ENCODE assay signal across 9 cellular contexts in the genomic region with DNA sequence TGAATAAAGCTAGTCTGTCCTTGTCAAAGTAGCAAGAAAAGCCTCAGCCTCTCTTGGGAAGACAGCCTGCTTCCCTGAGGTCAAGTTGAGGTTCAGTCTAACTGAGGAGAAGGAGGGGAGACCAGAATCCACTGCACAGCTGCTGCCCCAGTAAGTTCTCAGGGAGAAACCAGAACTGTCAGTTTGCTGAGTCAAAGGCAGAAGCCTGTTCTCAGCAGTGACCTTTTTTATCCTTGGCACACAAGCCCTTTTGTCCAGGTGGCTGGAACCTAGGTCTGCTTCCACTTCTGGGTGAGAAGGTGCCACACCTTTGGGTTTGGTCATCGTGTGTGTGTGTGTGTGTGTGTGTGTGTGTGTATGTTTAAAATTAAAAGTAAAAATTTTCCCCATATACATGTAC. TPM values are rescaled to one million over a fixed set of nuclear protein-coding genes. Genes with fewer than 3 reads are reported as not detected.
DNase-seq lines count a peak whose midpoint lies in the region; ATAC-seq, FAIRE-seq and TF ChIP-seq lines count a peak whose summit lies in the region.
"Had no signal": no experiment of that assay in that cellular context is flagged by ENCODE, and none has a peak within 500 bp of the region (broad histone marks: within the 10 kb centered on the region; RNA-seq: fewer than 3 reads in every experiment).

No MANE protein-coding gene starts in this region.

- intact Hi-C loops in natural killer cell (cut with micrococcal nuclease): loop anchor here (10.0 kb wide), 1 partner anchor 745 kb away; a partner anchor contains a TSS

- peak; percentile 81 for FAIRE-seq in GM18507 (lab: Jason Lieb, UNC)

- H3K27ac Mint-ChIP-seq in activated CD8-positive, alpha-beta T cell treated with anti-CD3 and anti-CD28 coated beads, Interleukin-2, amount 10 ng/mL, durations not matched to agents 7 days and 5 days: peak overlapping the region; percentile 97
- H3K27ac Mint-ChIP-seq in natural killer cell: peak overlapping the region; percentile 98 to 99

- no peaks in the 10 kb centered on the region for H3K36me3 ChIP-seq in SJCRH30
- H3K36me3 ChIP-seq: right lobe of liver had no signal

- H3K4me1 Mint-ChIP-seq in activated CD8-positive, alpha-beta T cell treated with anti-CD3 and anti-CD28 coated beads, Interleukin-2, amount 10 ng/mL, durations not matched to agents 7 days and 5 days (ENCODE audit: low read depth): peaks cover 92% of the 10 kb centered on the region
- peaks cover 84 to 87% of the 10 kb centered on the region in 2 donors for H3K4me1 Mint-ChIP-seq in natural killer cell

- DNase-seq in GM18507 (ENCODE audit: extremely low spot score, insufficient read length, low read depth) (no peak), natural killer cell (no peak), H4 (ENCODE audit: low spot score) (no peak), SW480 (ENCODE audit: low spot score) (no peak), SJCRH30 (no peak)
- peak; percentile 26 for DNase-seq in activated CD8-positive, alpha-beta T cell treated with anti-CD3 and anti-CD28 coated beads, Interleukin-2, amount 10 ng/mL, durations not matched to agents 7 days and 5 days

- no peaks in the 10 kb centered on the region for H3K27me3 Mint-ChIP-seq in activated CD8-positive, alpha-beta T cell treated with anti-CD3 and anti-CD28 coated beads, Interleukin-2, amount 10 ng/mL, durations not matched to agents 7 days and 5 days (ENCODE audit: low read depth)
- H3K27me3 Mint-ChIP-seq in natural killer cell (ENCODE audit: low read depth in 2 of 2): no peaks in the 10 kb centered on the region

- H3K27ac ChIP-seq in SJCRH30: no peak overlapping the region
- H3K27ac ChIP-seq: right lobe of liver had no signal

- no peak overlapping the region for H3K4me3 ChIP-seq in SJCRH30
- H3K4me3 ChIP-seq: right lobe of liver had no signal

- peaks cover 61% of the 10 kb centered on the region for H3K36me3 Mint-ChIP-seq in activated CD8-positive, alpha-beta T cell treated with anti-CD3 and anti-CD28 coated beads, Interleukin-2, amount 10 ng/mL, durations not matched to agents 7 days and 5 days (ENCODE audit: low read depth)
- no peaks in the 10 kb centered on the region for H3K36me3 Mint-ChIP-seq in natural killer cell

- no peaks in the 10 kb centered on the region for H3K9me3 ChIP-seq in SJCRH30 (replicated peaks)
- H3K9me3 ChIP-seq: right lobe of liver had no signal

- peak overlapping the region; percentile 62 for H3K4me3 Mint-ChIP-seq in activated CD8-positive, alpha-beta T cell treated with anti-CD3 and anti-CD28 coated beads, Interleukin-2, amount 10 ng/mL, durations not matched to agents 7 days and 5 days
- peak overlapping the region; percentile 81 for H3K4me3 Mint-ChIP-seq in natural killer cell

- H3K27me3 ChIP-seq in SJCRH30: no peaks in the 10 kb centered on the region
- H3K27me3 ChIP-seq: right lobe of liver had no signal

- ATAC-seq in HG02798 (IDR thresholded peaks at IDR 0.05; ENCODE audit: poor library complexity, unreplicated experiment) (peak; percentile 31), natural killer cell (no peak), HG03469 (IDR thresholded peaks at IDR 0.05; ENCODE audit: unreplicated experiment) (no peak)
- ATAC-seq in activated CD8-positive, alpha-beta T cell treated with anti-CD3 and anti-CD28 coated beads, Interleukin-2, amount 10 ng/mL, durations not matched to agents 7 days and 5 days: no peak

- POLR2A ChIA-PET in activated CD8-positive, alpha-beta T cell treated with anti-CD3 and anti-CD28 coated beads, Interleukin-2, amount 10 ng/mL, durations not matched to agents 7 days and 5 days (lab: Charles Lee): interaction anchor here (0.6 to 0.8 kb wide), 2 partner anchors 143 to 311 kb away, joined by 3 to 5 read pairs; no protein-coding TSS in a partner anchor

- no peaks in the 10 kb centered on the region for H3K9me3 Mint-ChIP-seq in activated CD8-positive, alpha-beta T cell treated with anti-CD3 and anti-CD28 coated beads, Interleukin-2, amount 10 ng/mL, durations not matched to agents 7 days and 5 days (ENCODE audit: insufficient read depth)
- H3K9me3 Mint-ChIP-seq in natural killer cell: no peaks in the 10 kb centered on the region

- CTCF ChIA-PET in activated CD8-positive, alpha-beta T cell treated with anti-CD3 and anti-CD28 coated beads, Interleukin-2, amount 10 ng/mL, durations not matched to agents 7 days and 5 days (lab: Charles Lee): interaction anchor here (1.0 kb wide), 2 partner anchors 36 to 46 kb away, joined by 3 to 4 read pairs; no protein-coding TSS in a partner anchor

- TF ChIP-seq CTCF in natural killer cell (IDR thresholded peaks at IDR 0.05): no peak

- H3K4me1 ChIP-seq in SJCRH30: peaks cover 4% of the 10 kb centered on the region

RNA-seq across cellular contexts. Expression of a gene that starts 15.1 kb away (rescaled TPM):
- 100 to 1,000 TPM; 152 to 157 TPM for total RNA-seq in activated CD8-positive, alpha-beta T cell treated with anti-CD3 and anti-CD28 coated beads, Interleukin-2, amount 10 ng/mL, durations not matched to agents 7 days and 5 days
- total RNA-seq in natural killer cell: 100 to 1,000 TPM; 192 to 243 (median 225) TPM
- 11.0 and 11.2 TPM in 2 replicates for total RNA-seq in H4 (2014; rRNA removed; shearing (Covaris generic))
- 21.4 and 25.0 TPM in 2 replicates for total RNA-seq in SJCRH30 (2014; rRNA removed; shearing (Covaris generic))
